Comparison of ENCODE assay signal across 10 cellular contexts in the genomic region with DNA sequence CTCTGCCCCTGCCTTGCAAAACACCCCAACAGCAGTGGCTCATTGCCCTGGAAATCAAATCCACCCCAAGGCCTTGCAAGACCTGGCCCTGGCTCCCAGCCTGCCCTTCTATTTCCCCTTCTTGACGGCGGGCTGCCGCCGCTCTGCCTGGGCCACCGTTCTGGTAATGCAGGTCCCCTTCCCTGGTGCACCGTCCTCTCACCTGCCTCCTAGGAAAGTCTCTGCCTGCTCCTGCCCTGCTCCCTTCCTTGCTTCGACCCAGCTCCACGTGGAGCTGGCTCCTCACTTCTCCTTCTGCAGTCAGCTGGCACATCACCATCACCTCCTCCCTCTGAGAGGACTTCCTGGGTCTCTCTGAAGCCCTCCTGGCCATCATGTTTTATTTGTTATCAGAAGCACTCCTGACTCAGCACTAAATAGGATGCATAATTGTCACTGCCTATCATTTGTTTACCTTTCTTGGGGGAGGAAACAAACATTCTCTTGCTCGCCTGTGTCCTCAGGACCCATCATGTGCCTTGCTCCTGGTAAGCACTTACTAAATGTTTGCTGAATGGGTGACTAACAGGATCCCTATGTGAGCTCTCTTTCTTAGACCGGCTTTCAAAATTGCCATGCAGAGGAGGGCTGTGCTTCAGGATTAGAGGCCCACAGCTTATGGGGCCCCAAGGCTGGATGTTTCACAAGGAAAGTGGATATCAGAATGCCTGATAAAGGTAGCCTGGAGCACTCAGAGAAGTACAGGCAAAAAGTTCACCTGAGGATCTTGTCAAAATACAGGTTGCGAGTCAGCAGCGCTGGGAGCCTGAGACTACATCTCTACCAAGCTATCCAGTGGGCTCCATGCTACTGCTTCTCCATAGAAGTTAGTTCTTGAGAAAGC. TPM values are rescaled to one million over a fixed set of nuclear protein-coding genes. Genes with fewer than 3 reads are reported as not detected.
A peak's percentile ranks its signal among the peaks of the same experiment; 100 is the strongest.
DNase-seq lines count a peak whose midpoint lies in the region; TF ChIP-seq lines count a peak whose summit lies in the region.
"Had no signal": no experiment of that assay in that cellular context is flagged by ENCODE, and none has a peak within 500 bp of the region (broad histone marks: within the 10 kb centered on the region; RNA-seq: fewer than 3 reads in every experiment).

No MANE protein-coding gene starts in this region.

- H3K9me3 ChIP-seq in osteoblast (ENCODE audit: low read depth, low read length): no peaks in the 10 kb centered on the region

- no peaks in the 10 kb centered on the region for H3K79me2 ChIP-seq in osteoblast (ENCODE audit: insufficient read depth, low read length)

- no peaks in the 10 kb centered on the region for H3K9me3 Mint-ChIP-seq in activated naive CD8-positive, alpha-beta T cell treated with anti-CD3 and anti-CD28 coated beads for 36 hours

- no peak overlapping the region for H3K4me3 Mint-ChIP-seq in activated naive CD8-positive, alpha-beta T cell treated with anti-CD3 and anti-CD28 coated beads for 36 hours

- no peak overlapping the region for H3K27ac Mint-ChIP-seq in activated naive CD8-positive, alpha-beta T cell treated with anti-CD3 and anti-CD28 coated beads for 36 hours

- no peaks in the 10 kb centered on the region for H3K36me3 Mint-ChIP-seq in activated naive CD8-positive, alpha-beta T cell treated with anti-CD3 and anti-CD28 coated beads for 36 hours

- peak; percentile 20 for DNase-seq in GM13976 (ENCODE audit: low spot score)
- peak; percentile 29 for DNase-seq in NCI-H69 (lab: John Stamatoyannopoulos, UW)
- DNase-seq in epithelial cell of esophagus (ENCODE audit: low read depth): peak; percentile 79
- peak; percentile 94 for DNase-seq in osteoblast (ENCODE audit: insufficient read length, low spot score, missing footprints)
- DNase-seq in DMS 273 treated with DMSO at 0.1 percent for 48 hours (lab: John Stamatoyannopoulos, UW): no peak
- DNase-seq in activated naive CD8-positive, alpha-beta T cell treated with anti-CD3 and anti-CD28 coated beads for 36 hours: no peak
- DNase-seq in RPMI8226: no peak
- no peak for DNase-seq in pons (ENCODE audit: low spot score)
- DNase-seq: NCI-H1105 treated with DMSO at 0.1 percent for 48 hours had no signal

- in situ Hi-C loops in GM13976 (cut with MboI; ENCODE audit: low sequenced_read_pairs, unreplicated experiment): loop anchor here (5.0 kb wide), 1 partner anchor 352 kb away; a partner anchor contains a TSS

- H3K4me3 ChIP-seq in epithelial cell of esophagus (ENCODE audit: low read length): no peak overlapping the region
- no peak overlapping the region for H3K4me3 ChIP-seq in osteoblast (ENCODE audit: insufficient read depth, low read length)
- H3K4me3 ChIP-seq: skin epidermis had no signal

- no peaks in the 10 kb centered on the region for H3K36me3 ChIP-seq in osteoblast (ENCODE audit: insufficient read depth, low read length)

- no peak overlapping the region for H3K4me2 ChIP-seq in osteoblast (ENCODE audit: insufficient read depth, low read length)

- H2AFZ ChIP-seq in osteoblast (ENCODE audit: low read length): peak overlapping the region; percentile 12

- no peak for TF ChIP-seq CTCF in GM13976 (IDR thresholded peaks at IDR 0.05; ENCODE audit: borderline replicate concordance, control extremely low read depth, extremely low read depth, insufficient read depth, missing control alignments)
- TF ChIP-seq CTCF in epithelial cell of esophagus (IDR thresholded peaks at IDR 0.05; ENCODE audit: insufficient read depth, low read depth, low read length, missing control alignments): no peak
- TF ChIP-seq CTCF in osteoblast (IDR thresholded peaks at IDR 0.05; ENCODE audit: extremely low read depth, low read depth, low read length): no peak

- peaks cover 8% of the 10 kb centered on the region for H3K27me3 Mint-ChIP-seq in activated naive CD8-positive, alpha-beta T cell treated with anti-CD3 and anti-CD28 coated beads for 36 hours

- no peaks in the 10 kb centered on the region for H4K20me1 ChIP-seq in osteoblast (ENCODE audit: insufficient read depth, low read length)

- H3K27me3 ChIP-seq in osteoblast (ENCODE audit: insufficient read depth, low read length): no peaks in the 10 kb centered on the region

- peaks cover 17% of the 10 kb centered on the region for H3K4me1 ChIP-seq in osteoblast (ENCODE audit: insufficient read depth, low read length)

- H3K27ac ChIP-seq in osteoblast (ENCODE audit: low read depth, low read length): no peak overlapping the region
- H3K27ac ChIP-seq: skin epidermis had no signal

- H3K4me1 Mint-ChIP-seq in activated naive CD8-positive, alpha-beta T cell treated with anti-CD3 and anti-CD28 coated beads for 36 hours: peaks cover 12% of the 10 kb centered on the region

RNA-seq across cellular contexts. Expression of a gene that starts 19.6 kb away (rescaled TPM):
- not detected in 2 replicates for total RNA-seq in osteoblast
- not detected for total RNA-seq in activated naive CD8-positive, alpha-beta T cell treated with anti-CD3 and anti-CD28 coated beads for 36 hours

Comparison
In these comparisons a context has a peak if more than half of its experiments do, and no peak if none do; other contexts are left out.
1. DNase-seq: peak in GM13976 (single experiment), NCI-H69 (single experiment), epithelial cell of esophagus (single experiment) and osteoblast (single experiment); none in DMS 273 treated with DMSO at 0.1 percent for 48 hours (single experiment), activated naive CD8-positive, alpha-beta T cell treated with anti-CD3 and anti-CD28 coated beads for 36 hours (single experiment), RPMI8226 (single experiment) and pons (single experiment).